29 cellular contexts compared by ENCODE assay signal in genomic region chr16:54974391-54974790, GRCh38. TPM values are rescaled to one million over a fixed set of nuclear protein-coding genes. Genes with fewer than 3 reads are reported as not detected.
"Had no signal": no experiment of that assay in that cellular context is flagged by ENCODE, and none has a peak within 500 bp of the region (broad histone marks: within the 10 kb centered on the region; RNA-seq: fewer than 3 reads in every experiment).

No MANE protein-coding gene starts in this region.

- H3K27ac ChIP-seq: colonic mucosa, esophagus muscularis mucosa, foreskin keratinocyte, lower lobe of right lung, ovary, psoas muscle, sigmoid colon, stomach, thyroid gland had no signal

- ATAC-seq: foreskin keratinocyte; left colon; left ventricle myocardium superior; lower lobe of right lung; naive thymus-derived CD8-positive, alpha-beta T cell; psoas muscle; right cardiac atrium; stimulated activated effector memory CD8-positive, alpha-beta T cell treated with anti-CD3 and anti-CD28 coated beads, Interleukin-12 subunit alpha, Interleukin-12 subunit beta, amount 100 ng/mL, for 72 hours had no signal

- H3K4me1 Mint-ChIP-seq: immature natural killer cell; naive thymus-derived CD8-positive, alpha-beta T cell; stimulated activated effector memory CD8-positive, alpha-beta T cell treated with anti-CD3 and anti-CD28 coated beads, Interleukin-12 subunit alpha, Interleukin-12 subunit beta, amount 100 ng/mL, for 72 hours had no signal

- H3K4me3 Mint-ChIP-seq: dendritic cell treated with granulocyte-macrophage colony-stimulating factor and Interleukin-4, amounts not matched to agents 40 ng/mL and 50 ng/mL, for 4 days; immature natural killer cell; naive thymus-derived CD8-positive, alpha-beta T cell; stimulated activated effector memory CD8-positive, alpha-beta T cell treated with anti-CD3 and anti-CD28 coated beads, Interleukin-12 subunit alpha, Interleukin-12 subunit beta, amount 100 ng/mL, for 72 hours; type B pancreatic cell had no signal

- H3K27ac Mint-ChIP-seq: dendritic cell treated with granulocyte-macrophage colony-stimulating factor and Interleukin-4, amounts not matched to agents 40 ng/mL and 50 ng/mL, for 4 days; immature natural killer cell; naive thymus-derived CD8-positive, alpha-beta T cell; stimulated activated effector memory CD8-positive, alpha-beta T cell treated with anti-CD3 and anti-CD28 coated beads, Interleukin-12 subunit alpha, Interleukin-12 subunit beta, amount 100 ng/mL, for 72 hours; type B pancreatic cell had no signal

- H3K36me3 ChIP-seq: colonic mucosa, esophagus muscularis mucosa, lower lobe of right lung, ovary, sigmoid colon, stomach, thyroid gland had no signal

- H3K9me3 Mint-ChIP-seq: immature natural killer cell; stimulated activated effector memory CD8-positive, alpha-beta T cell treated with anti-CD3 and anti-CD28 coated beads, Interleukin-12 subunit alpha, Interleukin-12 subunit beta, amount 100 ng/mL, for 72 hours had no signal

- H3K36me3 Mint-ChIP-seq: immature natural killer cell; naive thymus-derived CD8-positive, alpha-beta T cell; stimulated activated effector memory CD8-positive, alpha-beta T cell treated with anti-CD3 and anti-CD28 coated beads, Interleukin-12 subunit alpha, Interleukin-12 subunit beta, amount 100 ng/mL, for 72 hours; type B pancreatic cell had no signal

- DNase-seq: colonic mucosa; effector memory CD4-positive, alpha-beta T cell; hypothalamus; immature natural killer cell; islet precursor cell; kidney glomerular epithelial cell; left colon; left ventricle myocardium superior; lower lobe of right lung; naive thymus-derived CD8-positive, alpha-beta T cell; occipital lobe; ovary; posterior cingulate gyrus; psoas muscle; right cardiac atrium; sigmoid colon; stimulated activated CD4-positive, alpha-beta T cell treated with anti-CD3 and anti-CD28 coated beads, Interleukin-2, amount 100 ng/mL, for 24 hours; stimulated activated CD4-positive, alpha-beta T cell treated with anti-CD3 and anti-CD28 coated beads, Interleukin-4, amount 100 ng/mL, for 24 hours; stimulated activated naive CD4-positive, alpha-beta T cell treated with Interleukin-2 at 50 U/mL for 16 hours; stomach; thyroid gland had no signal

- H3K27me3 ChIP-seq: colonic mucosa, esophagus muscularis mucosa, ovary, sigmoid colon, stomach, thyroid gland had no signal

- H3K4me1 ChIP-seq: colonic mucosa, esophagus muscularis mucosa, foreskin keratinocyte, lower lobe of right lung, psoas muscle, sigmoid colon, stomach, thyroid gland had no signal

- H3K4me3 ChIP-seq: colonic mucosa, esophagus muscularis mucosa, lower lobe of right lung, ovary, psoas muscle, sigmoid colon, stomach, thyroid gland had no signal

- H3K9me3 ChIP-seq: colonic mucosa, esophagus muscularis mucosa, lower lobe of right lung, ovary, psoas muscle, sigmoid colon, stomach, thyroid gland had no signal

RNA-seq across cellular contexts. Expression of gene IRX5, which starts 43.7 kb away (rescaled TPM):
- total RNA-seq: endothelial cell of umbilical vein; left colon; mesenteric fat pad; naive thymus-derived CD8-positive, alpha-beta T cell; sigmoid colon; temporal lobe had no signal
